ENCODE assay signal across 8 cellular contexts in genomic region chr10:15433850-15434537, GRCh38.
DNase-seq lines count a peak whose midpoint lies in the region; ATAC-seq and TF ChIP-seq lines count a peak whose summit lies in the region.

No MANE protein-coding gene starts in this region.

- no peaks in the 10 kb centered on the region for H3K27me3 ChIP-seq in BLaER1
- H3K27me3 ChIP-seq in MG63: no peaks in the 10 kb centered on the region
- H3K27me3 ChIP-seq in stomach: no peaks in the 10 kb centered on the region

- TF ChIP-seq POLR2A in stomach (IDR thresholded peaks at IDR 0.05): no peak

- H3K4me2 ChIP-seq in BLaER1: peak overlapping the region; percentile 77

- H3K36me3 ChIP-seq in BLaER1 (no peaks in the 10 kb centered on the region), MG63 (no peaks in the 10 kb centered on the region), stomach (no peaks in the 10 kb centered on the region)

- H3K27ac ChIP-seq in BLaER1: peak overlapping the region; percentile 69
- H3K27ac ChIP-seq in stomach: no peak overlapping the region

- DNase-seq in GM19238 (ENCODE audit: insufficient read length, low spot score) (peak; percentile 15), MG63 (no peak), dedifferentiated amniotic fluid mesenchymal stem cell (ENCODE audit: extremely low spot score) (peak; percentile 78), left lobe of liver (ENCODE audit: low spot score) (no peak), stomach (no peak)

- ATAC-seq in SK-N-SH treated with all-trans-retinoic acid at 6 μM for 48 hours: peak; percentile 92
- ATAC-seq in left lobe of liver: peak; percentile 90
- ATAC-seq in HG03442 (IDR thresholded peaks at IDR 0.05; ENCODE audit: unreplicated experiment): no peak

- intact Hi-C loops in stomach (cut with DNase I; ENCODE audit: low total_unique reads): loop anchor here (10.0 kb wide), 1 partner anchor 291 kb away; no protein-coding TSS in a partner anchor

- peak overlapping the region; percentile 65 for H3K9ac ChIP-seq in BLaER1

- H3K9me3 ChIP-seq in BLaER1: no peaks in the 10 kb centered on the region
- no peaks in the 10 kb centered on the region for H3K9me3 ChIP-seq in MG63
- no peaks in the 10 kb centered on the region for H3K9me3 ChIP-seq in stomach

- no peaks in the 10 kb centered on the region for H4K20me1 ChIP-seq in BLaER1

- 18 to 23% (median 19%) methylated on average over 9 of the region's 9 CpGs for WGBS in stomach, 5 donors

- H3K4me3 ChIP-seq in BLaER1 (peak overlapping the region; percentile 58), MG63 (peak overlapping the region; percentile 46), stomach (peak overlapping the region; percentile 22 to 46 (median 38))

- TF ChIP-seq CTCF in stomach (IDR thresholded peaks at IDR 0.05): peak in 5 of 7 experiments; percentile 51 to 76 (median 67)

- H3K4me1 ChIP-seq in BLaER1 (peaks cover 51% of the 10 kb centered on the region), stomach (peaks cover 0 to 8% (median 4%) of the 10 kb centered on the region in 4 donors)

- TF ChIP-seq EP300 in stomach (IDR thresholded peaks at IDR 0.05): no peak

TF ChIP-seq in SK-N-SH treated with all-trans-retinoic acid at 6 μM for 48 hours, 23 proteins besides CTCF, POLR2A, EP300 and RAD21:
- TF ChIP-seq ZFP3 (CRISPR knock-in tag; IDR thresholded peaks at IDR 0.05) (no peak), ZFP30 (CRISPR knock-in tag; IDR thresholded peaks at IDR 0.05) (no peak), ZC3H10 (CRISPR knock-in tag; IDR thresholded peaks at IDR 0.05) (no peak)

Comparison
In these comparisons a context has a peak if more than half of its experiments do, and no peak if none do; other contexts are left out.
1. DNase-seq: peak in GM19238 (single experiment) and dedifferentiated amniotic fluid mesenchymal stem cell (single experiment); none in MG63 (single experiment), left lobe of liver (single experiment) and stomach (single experiment).
2. Peak in every context shown above with its lines, with median percentiles within 50 percentile points of each other: H3K4me3 ChIP-seq.